10 cellular contexts compared by ENCODE assay signal in genomic region chr2:127094509-127095366, GRCh38. TPM values are rescaled to one million over a fixed set of nuclear protein-coding genes. Genes with fewer than 3 reads are reported as not detected.
A peak's percentile ranks its signal among the peaks of the same experiment; 100 is the strongest.
DNase-seq lines count a peak whose midpoint lies in the region; ATAC-seq, FAIRE-seq and TF ChIP-seq lines count a peak whose summit lies in the region.
"Had no signal": no experiment of that assay in that cellular context is flagged by ENCODE, and none has a peak within 500 bp of the region (broad histone marks: within the 10 kb centered on the region; RNA-seq: fewer than 3 reads in every experiment).

No MANE protein-coding gene starts in this region.

- H3K4me3 ChIP-seq in gastroesophageal sphincter (no peak overlapping the region), ovary (no peak overlapping the region)

- intact Hi-C loops in ovary (cut with DNase I), result loop anchor here in 1 of 4 donors (10.0 kb wide), 1 partner anchor 200 kb away; the partner anchor contains the start of gene ERCC3

- H3K4me1 ChIP-seq in gastroesophageal sphincter, result peaks cover 0 to 76% (median 14%) of the 10 kb centered on the region in 3 donors
- H3K4me1 ChIP-seq in ovary (ENCODE audit: insufficient read depth), result peaks cover 14% of the 10 kb centered on the region

- DNase-seq in AG20443 (ENCODE audit: low spot score), result peak; percentile 80
- DNase-seq in RCC 7860 (ENCODE audit: low spot score), result peak; percentile 56
- DNase-seq in ovary, result peak in 4 of 5 donors; percentile 54 to 65 (median 56)
- DNase-seq in NOMO-1 treated with DMSO at 0.1 percent for 48 hours (lab: John Stamatoyannopoulos, UW; ENCODE audit: unreplicated experiment), result no peak
- DNase-seq in activated CD8-positive, alpha-beta memory T cell treated with anti-CD3 and anti-CD28 coated beads, Interleukin-2, amount 50 U/mL, for 48 hours, result no peak
- DNase-seq in stimulated activated CD4-positive, alpha-beta T cell treated with anti-CD3 and anti-CD28 coated beads, Interleukin-4, amount 100 ng/mL, for 1 hour, result no peak
- DNase-seq: CD4-positive, alpha-beta T cell; NCI-H2171 had no signal

- peak; percentile 61 for ATAC-seq in gastroesophageal sphincter
- no peak for ATAC-seq in HG03521 (IDR thresholded peaks at IDR 0.05; ENCODE audit: unreplicated experiment)

- H3K36me3 ChIP-seq in gastroesophageal sphincter, result no peaks in the 10 kb centered on the region
- H3K36me3 ChIP-seq in ovary, result no peaks in the 10 kb centered on the region

- TF ChIP-seq POLR2A in gastroesophageal sphincter (IDR thresholded peaks at IDR 0.05), result no peak
- no peak for TF ChIP-seq POLR2A in ovary (IDR thresholded peaks at IDR 0.05)

- FAIRE-seq in RCC 7860 (lab: Jason Lieb, UNC), result peak; percentile 5

- WGBS in gastroesophageal sphincter (ENCODE audit: low coverage in 1 of 2), 2 donors, result 38 to 100% methylated on average over 1 to 2 of the region's 17 CpGs
- 35 to 46% (median 40%) methylated on average over 8 to 17 of the region's 17 CpGs for WGBS in ovary, 3 donors

- TF ChIP-seq CTCF in gastroesophageal sphincter (IDR thresholded peaks at IDR 0.05), result no peak
- no peak for TF ChIP-seq CTCF in ovary (IDR thresholded peaks at IDR 0.05)

- no peaks in the 10 kb centered on the region for H3K9me3 ChIP-seq in gastroesophageal sphincter
- H3K9me3 ChIP-seq in ovary, result no peaks in the 10 kb centered on the region

- TF ChIP-seq EP300 in gastroesophageal sphincter (IDR thresholded peaks at IDR 0.05), result no peak
- TF ChIP-seq EP300 in ovary (IDR thresholded peaks at IDR 0.05), result no peak

- H3K27ac ChIP-seq in gastroesophageal sphincter (peak overlapping the region in 3 of 4 donors; percentile 23 to 49 (median 29)), ovary (peak overlapping the region; percentile 21 to 45)

- H3K27me3 ChIP-seq in gastroesophageal sphincter (no peaks in the 10 kb centered on the region), ovary (no peaks in the 10 kb centered on the region)

RNA-seq across cellular contexts. Expression of gene BIN1, which starts 12.2 kb away (rescaled TPM):
- total RNA-seq in gastroesophageal sphincter (100 to 1,000 TPM in 1 of 4 donors, 10 to 100 TPM in 3; 36.1 to 101 (median 53.9) TPM), ovary (10 to 100 TPM; 25.2 to 77.3 (median 57.6) TPM)
- polyA plus RNA-seq in ovary, result 10 to 100 TPM; 16.7 to 32.6 TPM

Comparison
In these comparisons a context has a peak if more than half of its experiments do, and no peak if none do; other contexts are left out.
1. DNase-seq: peak in AG20443 (single experiment), RCC 7860 (single experiment) and ovary (4 of 5); none in NOMO-1 treated with DMSO at 0.1 percent for 48 hours (single experiment), activated CD8-positive, alpha-beta memory T cell treated with anti-CD3 and anti-CD28 coated beads, Interleukin-2, amount 50 U/mL, for 48 hours (single experiment) and stimulated activated CD4-positive, alpha-beta T cell treated with anti-CD3 and anti-CD28 coated beads, Interleukin-4, amount 100 ng/mL, for 1 hour (single experiment).